In the genomic region with DNA sequence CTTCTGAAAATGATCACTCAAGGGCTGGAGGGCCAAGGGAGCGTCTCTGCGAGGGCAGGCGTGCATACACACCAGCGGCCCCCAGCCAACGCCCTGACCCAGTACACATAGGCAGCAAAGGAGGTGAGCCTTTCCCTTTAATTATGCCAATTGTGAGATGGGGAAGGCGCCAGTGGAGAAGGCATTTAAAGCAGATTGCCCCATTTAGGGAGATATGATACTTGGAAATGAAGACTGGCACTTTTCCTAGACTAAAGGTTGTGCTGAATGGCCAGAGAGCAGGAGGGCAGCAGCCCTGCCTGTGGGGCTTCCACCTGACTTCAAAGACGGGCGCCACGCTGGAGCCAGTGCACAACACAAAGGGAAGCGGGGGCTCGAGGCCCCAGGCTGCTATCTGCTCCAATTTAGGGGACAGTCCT, we compare ENCODE assay signal across 16 cellular contexts. TPM values are rescaled to one million over a fixed set of nuclear protein-coding genes. Genes with fewer than 3 reads are reported as not detected.
DNase-seq lines count a peak whose midpoint lies in the region; ATAC-seq and TF ChIP-seq lines count a peak whose summit lies in the region.
"Had no signal": no experiment of that assay in that cellular context is flagged by ENCODE, and none has a peak within 500 bp of the region (broad histone marks: within the 10 kb centered on the region; RNA-seq: fewer than 3 reads in every experiment).

No MANE protein-coding gene starts in this region.

- intact Hi-C loops in left colon (cut with DNase I, micrococcal nuclease) (no loop called here), A673 (cut with micrococcal nuclease; ENCODE audit: unreplicated experiment) (no loop called here), sigmoid colon (cut with DNase I) (no loop called here)
- intact Hi-C loops in CD4-positive, alpha-beta T cell (cut with DNase I, micrococcal nuclease), result no loop called here

- POLR2A ChIA-PET in A673 (lab: Charles Lee; ENCODE audit: low non-redundant PET), result no interaction called here
- POLR2A ChIA-PET in CD4-positive, alpha-beta T cell (lab: Charles Lee), result interaction anchor here (0.7 kb wide), 1 partner anchor 13 kb away, joined by 3 read pairs; no protein-coding TSS in a partner anchor

- H3K4me3 Mint-ChIP-seq in T-helper 17 cell, result no peak overlapping the region
- no peak overlapping the region for H3K4me3 Mint-ChIP-seq in CD4-positive, alpha-beta T cell
- H3K4me3 Mint-ChIP-seq: stimulated activated naive CD8-positive, alpha-beta T cell treated with anti-CD3 and anti-CD28 coated beads, Interleukin-15, Interleukin-2, amounts not matched to agents 100 ng/mL and 50 ng/mL, for 24 hours had no signal

- no peak for TF ChIP-seq POLR2A in sigmoid colon (IDR thresholded peaks at IDR 0.05)

- peak; percentile 24 for DNase-seq in NCI-H748 (lab: John Stamatoyannopoulos, UW; ENCODE audit: unreplicated experiment)
- DNase-seq in NCI-H748 treated with DMSO at 0.1 percent for 48 hours (lab: John Stamatoyannopoulos, UW), result no peak
- no peak for DNase-seq in T-helper 17 cell
- DNase-seq in left colon, result peak in 1 of 2 donors; percentile 51
- DNase-seq in smooth muscle cell (lab: John Stamatoyannopoulos, UW; ENCODE audit: unreplicated experiment), result no peak
- DNase-seq in A673 (ENCODE audit: low spot score), result no peak
- DNase-seq in sigmoid colon, result no peak
- DNase-seq in CD4-positive, alpha-beta T cell, result no peak
- DNase-seq: 8988T, C1 segment of cervical spinal cord, caudate nucleus, DMS153, MV-4-11, pancreas, T-helper 2 cell had no signal

- H3K27me3 Mint-ChIP-seq in T-helper 17 cell, result no peaks in the 10 kb centered on the region
- no peaks in the 10 kb centered on the region for H3K27me3 Mint-ChIP-seq in CD4-positive, alpha-beta T cell
- H3K27me3 Mint-ChIP-seq: stimulated activated naive CD8-positive, alpha-beta T cell treated with anti-CD3 and anti-CD28 coated beads, Interleukin-15, Interleukin-2, amounts not matched to agents 100 ng/mL and 50 ng/mL, for 24 hours had no signal

- peak overlapping the region; percentile 66 for H3K4me2 ChIP-seq in smooth muscle cell

- H3K9me3 ChIP-seq in T-helper 17 cell (ENCODE audit: control insufficient read depth, low read length, poor library complexity, severe bottlenecking) (no peaks in the 10 kb centered on the region), smooth muscle cell (replicated peaks; ENCODE audit: low read depth) (no peaks in the 10 kb centered on the region), A673 (ENCODE audit: low read depth, low read length, poor library complexity, severe bottlenecking) (no peaks in the 10 kb centered on the region), sigmoid colon (no peaks in the 10 kb centered on the region)
- H3K9me3 ChIP-seq in CD4-positive, alpha-beta T cell (ENCODE audit: control insufficient read depth, low read length), result no peaks in the 10 kb centered on the region
- H3K9me3 ChIP-seq: pancreas had no signal

- H3K27me3 ChIP-seq in smooth muscle cell (ENCODE audit: low read depth), result no peaks in the 10 kb centered on the region
- H3K27me3 ChIP-seq in A673 (replicated peaks; ENCODE audit: insufficient read depth, low read depth, low read length, poor library complexity), result no peaks in the 10 kb centered on the region
- no peaks in the 10 kb centered on the region for H3K27me3 ChIP-seq in sigmoid colon
- H3K27me3 ChIP-seq in CD4-positive, alpha-beta T cell (ENCODE audit: control insufficient read depth, insufficient read depth, low read length), result no peaks in the 10 kb centered on the region
- H3K27me3 ChIP-seq: pancreas had no signal

- TF ChIP-seq CTCF in smooth muscle cell (IDR thresholded peaks at IDR 0.05; ENCODE audit: borderline replicate concordance, insufficient read depth, poor library complexity, severe bottlenecking), result no peak
- TF ChIP-seq CTCF in A673 (conservative IDR thresholded peaks at IDR 0.05; ENCODE audit: low read depth, low read length), result no peak
- TF ChIP-seq CTCF in sigmoid colon (IDR thresholded peaks at IDR 0.05), result no peak
- TF ChIP-seq CTCF in CD4-positive, alpha-beta T cell (IDR thresholded peaks at IDR 0.05), result no peak

- peaks cover 54% of the 10 kb centered on the region for H3K79me2 ChIP-seq in smooth muscle cell (ENCODE audit: low read depth)

- ATAC-seq in T-helper 17 cell (no peak), left colon (peak; percentile 88)
- ATAC-seq in CD4-positive, alpha-beta T cell (ENCODE audit: poor library complexity), result no peak

- CTCF ChIA-PET in A673 (lab: Charles Lee), result no interaction called here
- CTCF ChIA-PET in CD4-positive, alpha-beta T cell (lab: Charles Lee), result interaction anchor here (1.9 kb wide), 1 partner anchor 14 kb away, joined by 5 read pairs; no protein-coding TSS in a partner anchor

- no peak overlapping the region for H2AFZ ChIP-seq in smooth muscle cell (ENCODE audit: low read depth)

- no peak for TF ChIP-seq EP300 in sigmoid colon (IDR thresholded peaks at IDR 0.05)

- H4K20me1 ChIP-seq in smooth muscle cell (ENCODE audit: low read depth), result peaks cover 100% of the 10 kb centered on the region

- peak overlapping the region; percentile 29 for H3K27ac Mint-ChIP-seq in T-helper 17 cell
- H3K27ac Mint-ChIP-seq in CD4-positive, alpha-beta T cell, result no peak overlapping the region
- H3K27ac Mint-ChIP-seq: stimulated activated naive CD8-positive, alpha-beta T cell treated with anti-CD3 and anti-CD28 coated beads, Interleukin-15, Interleukin-2, amounts not matched to agents 100 ng/mL and 50 ng/mL, for 24 hours had no signal

- no TSS peak for BruUV-seq in A673 (replicated peaks; lab: Mats Ljungman, UMichigan)

- no peak overlapping the region for H3K9ac ChIP-seq in smooth muscle cell (ENCODE audit: low read depth)

- no peaks in the 10 kb centered on the region for H3K9me3 Mint-ChIP-seq in CD4-positive, alpha-beta T cell
- H3K9me3 Mint-ChIP-seq: stimulated activated naive CD8-positive, alpha-beta T cell treated with anti-CD3 and anti-CD28 coated beads, Interleukin-15, Interleukin-2, amounts not matched to agents 100 ng/mL and 50 ng/mL, for 24 hours had no signal

- H3K36me3 Mint-ChIP-seq in T-helper 17 cell (ENCODE audit: low read depth), result no peaks in the 10 kb centered on the region
- peaks cover 12% of the 10 kb centered on the region for H3K36me3 Mint-ChIP-seq in CD4-positive, alpha-beta T cell (ENCODE audit: low read depth)

- H3K36me3 ChIP-seq in smooth muscle cell (ENCODE audit: low read depth), result no peaks in the 10 kb centered on the region
- H3K36me3 ChIP-seq in A673 (ENCODE audit: insufficient read depth, low read length, poor library complexity, severe bottlenecking), result no peaks in the 10 kb centered on the region
- H3K36me3 ChIP-seq in sigmoid colon, result no peaks in the 10 kb centered on the region
- H3K36me3 ChIP-seq: pancreas had no signal

- H3K27ac ChIP-seq in smooth muscle cell (ENCODE audit: low read depth), result peak overlapping the region; percentile 62
- no peak overlapping the region for H3K27ac ChIP-seq in A673 (ENCODE audit: low read depth, low read length, poor library complexity, severe bottlenecking)
- no peak overlapping the region for H3K27ac ChIP-seq in sigmoid colon
- H3K27ac ChIP-seq in CD4-positive, alpha-beta T cell (ENCODE audit: low read depth, low read length), result no peak overlapping the region
- H3K27ac ChIP-seq: pancreas had no signal

- WGBS in smooth muscle cell (ENCODE audit: low lambda C conversion rate), result 93% methylated on average over 11 of the region's 11 CpGs
- 29 to 75% methylated on average over 11 of the region's 11 CpGs for WGBS in sigmoid colon, 2 donors

- H3F3A ChIP-seq in smooth muscle cell (ENCODE audit: low read depth), result no peaks in the 10 kb centered on the region

- peaks cover 55% of the 10 kb centered on the region for H3K4me1 Mint-ChIP-seq in T-helper 17 cell
- H3K4me1 Mint-ChIP-seq in CD4-positive, alpha-beta T cell (ENCODE audit: low read depth), result peaks cover 90% of the 10 kb centered on the region

- H3K4me1 ChIP-seq in smooth muscle cell (ENCODE audit: low read depth), result peaks cover 5% of the 10 kb centered on the region
- no peaks in the 10 kb centered on the region for H3K4me1 ChIP-seq in A673 (ENCODE audit: insufficient read depth, low read length, poor library complexity, severe bottlenecking)
- H3K4me1 ChIP-seq in sigmoid colon, result peaks cover 0 to 6% (median 0%) of the 10 kb centered on the region in 4 donors

- H3K4me3 ChIP-seq in smooth muscle cell (no peak overlapping the region), A673 (ENCODE audit: low read depth, low read length, poor library complexity, severe bottlenecking) (no peak overlapping the region), sigmoid colon (no peak overlapping the region)
- H3K4me3 ChIP-seq: pancreas had no signal

RNA-seq across cellular contexts. Expression of a gene that starts 24.1 kb away (rescaled TPM):
- total RNA-seq in T-helper 17 cell (10 to 100 TPM; 36.9 to 42.9 TPM), left colon (10 to 100 TPM; 36.4 to 37.8 TPM), smooth muscle cell (7.2 and 11.2 TPM in 2 replicates), A673 (2021) (30.7 and 32.4 TPM in 2 replicates), sigmoid colon (10 to 100 TPM in 1 of 4 donors, 1 to 10 TPM in 3; 7.8 to 11.6 (median 8.8) TPM)
- polyA plus RNA-seq in smooth muscle cell (3.0 and 7.3 TPM in 2 replicates), sigmoid colon (10 to 100 TPM in 1 of 3 donors, 1 to 10 TPM in 2; 2.4 to 15.7 (median 7.6) TPM)
- 10 to 100 TPM; 36.5 to 37.0 TPM for total RNA-seq in CD4-positive, alpha-beta T cell
